ENCODE assay signal across 8 cellular contexts in genomic region chr16:2964416-2965223, GRCh38.
DNase-seq lines count a peak whose midpoint lies in the region; ATAC-seq and TF ChIP-seq lines count a peak whose summit lies in the region.

No MANE protein-coding gene starts in this region.

- H3K4me1 Mint-ChIP-seq in stimulated activated naive CD8-positive, alpha-beta T cell treated with anti-CD3 and anti-CD28 coated beads, Interleukin-15, amount 100 ng/mL, for 72 hours: peaks cover 57% of the 10 kb centered on the region

- DNase-seq in EH (ENCODE audit: low read depth) (peak; percentile 27), LNCaP clone FGC (ENCODE audit: low read depth) (no peak), SHP77 (lab: John Stamatoyannopoulos, UW) (peak; percentile 50 to 81), kidney glomerular epithelial cell (lab: John Stamatoyannopoulos, UW) (peak; percentile 8)
- DNase-seq in activated naive CD4-positive, alpha-beta T cell treated with Interleukin-2 at 50 U/mL for 16 hours: peak; percentile 67
- peak; percentile 76 to 79 for DNase-seq in stimulated activated naive CD8-positive, alpha-beta T cell treated with anti-CD3 and anti-CD28 coated beads, Interleukin-15, amount 100 ng/mL, for 72 hours

- H3K4me3 ChIP-seq in LNCaP clone FGC (ENCODE audit: low read depth, low read length): peak overlapping the region; percentile 62

- ATAC-seq in stimulated activated naive CD8-positive, alpha-beta T cell treated with anti-CD3 and anti-CD28 coated beads, Interleukin-15, amount 100 ng/mL, for 72 hours: peak; percentile 25
- ATAC-seq in GM18870 (IDR thresholded peaks at IDR 0.05; ENCODE audit: unreplicated experiment) (no peak), GM19035 (IDR thresholded peaks at IDR 0.05; ENCODE audit: unreplicated experiment) (no peak)

- no peak overlapping the region for H3K27ac Mint-ChIP-seq in stimulated activated naive CD8-positive, alpha-beta T cell treated with anti-CD3 and anti-CD28 coated beads, Interleukin-15, amount 100 ng/mL, for 72 hours

- no peaks in the 10 kb centered on the region for H3K9me3 Mint-ChIP-seq in stimulated activated naive CD8-positive, alpha-beta T cell treated with anti-CD3 and anti-CD28 coated beads, Interleukin-15, amount 100 ng/mL, for 72 hours

- peak overlapping the region; percentile 88 to 91 for H3K4me3 Mint-ChIP-seq in stimulated activated naive CD8-positive, alpha-beta T cell treated with anti-CD3 and anti-CD28 coated beads, Interleukin-15, amount 100 ng/mL, for 72 hours

- peaks cover 67% of the 10 kb centered on the region for H3K27me3 Mint-ChIP-seq in stimulated activated naive CD8-positive, alpha-beta T cell treated with anti-CD3 and anti-CD28 coated beads, Interleukin-15, amount 100 ng/mL, for 72 hours

- no peak for TF ChIP-seq CTCF in LNCaP clone FGC (IDR thresholded peaks at IDR 0.05; ENCODE audit: control insufficient read depth, extremely low read depth, insufficient read depth)
